In genomic region chrX:43559643-43560042, GRCh38 we compare ENCODE assay signal across 8 cellular contexts.
A peak's percentile ranks its signal among the peaks of the same experiment; 100 is the strongest.
DNase-seq lines count a peak whose midpoint lies in the region; ATAC-seq and TF ChIP-seq lines count a peak whose summit lies in the region.

No MANE protein-coding gene starts in this region.

- H3K27me3 ChIP-seq in Panc1 (ENCODE audit: control insufficient read depth, insufficient read depth, low read length) = no peaks in the 10 kb centered on the region
- H3K27me3 ChIP-seq in smooth muscle cell (ENCODE audit: low read depth) = no peaks in the 10 kb centered on the region

- H4K20me1 ChIP-seq in smooth muscle cell (ENCODE audit: low read depth) = no peaks in the 10 kb centered on the region

- TF ChIP-seq CTCF in Panc1 (IDR thresholded peaks at IDR 0.05) (peak; percentile 61), smooth muscle cell (IDR thresholded peaks at IDR 0.05; ENCODE audit: borderline replicate concordance, insufficient read depth, poor library complexity, severe bottlenecking) (peak; percentile 64)

- H3K4me1 ChIP-seq in Panc1 (ENCODE audit: control insufficient read depth, insufficient read depth, low read length) (no peaks in the 10 kb centered on the region), smooth muscle cell (ENCODE audit: low read depth) (peaks cover 12% of the 10 kb centered on the region)

- intact Hi-C loops in Panc1 (cut with micrococcal nuclease; ENCODE audit: unreplicated experiment) = loop anchor here (1.0 to 10.0 kb wide), 2 partner anchors 191 to 205 kb away; no protein-coding TSS in a partner anchor

- no peak overlapping the region for H3K4me2 ChIP-seq in smooth muscle cell

- 44% methylated on average over 2 of the region's 2 CpGs for WGBS in smooth muscle cell (ENCODE audit: low lambda C conversion rate)

- no peak overlapping the region for H3K9ac ChIP-seq in smooth muscle cell (ENCODE audit: low read depth)

- no peak for ATAC-seq in Panc1

- H3K79me2 ChIP-seq in smooth muscle cell (ENCODE audit: low read depth) = no peaks in the 10 kb centered on the region

- H2AFZ ChIP-seq in smooth muscle cell (ENCODE audit: low read depth) = no peak overlapping the region

- H3K4me3 ChIP-seq in Panc1 (ENCODE audit: low read depth in 2 of 2, low read length in 2 of 2) (no peak overlapping the region), smooth muscle cell (no peak overlapping the region)

- DNase-seq in Ammon's horn (ENCODE audit: low spot score) (peak; percentile 57), HCEC 1CT (peak; percentile 24), Panc1 (ENCODE audit: low read depth, low spot score) (peak; percentile 4), amniotic epithelial cell (ENCODE audit: low read depth) (peak; percentile 40), hepatic stellate cell (ENCODE audit: low spot score) (peak; percentile 6), smooth muscle cell (lab: John Stamatoyannopoulos, UW; ENCODE audit: unreplicated experiment) (no peak), NCI-H187 treated with DMSO at 0.1 percent for 48 hours (lab: John Stamatoyannopoulos, UW) (no peak)
- DNase-seq in NK-92 treated with Interleukin-12 subunit alpha and Interleukin-12 subunit beta, amount 100 ng/mL, for 24 hours (lab: John Stamatoyannopoulos, UW) = no peak

- POLR2A ChIA-PET in Panc1 (lab: Charles Lee) = no interaction called here

- H3K36me3 ChIP-seq in Panc1 (ENCODE audit: control insufficient read depth, insufficient read depth, low read length) (no peaks in the 10 kb centered on the region), smooth muscle cell (ENCODE audit: low read depth) (no peaks in the 10 kb centered on the region)

- BruUV-seq in Panc1 (replicated peaks; lab: Mats Ljungman, UMichigan) = no TSS peak

- in situ Hi-C loops in Panc1 (cut with HindIII; ENCODE audit: low pct_unique_long_range_greater_than_20kb, low sequenced_read_pairs) = no loop called here

- H3K9me3 ChIP-seq in Panc1 (ENCODE audit: control insufficient read depth, insufficient read depth, low read depth, low read length) = no peaks in the 10 kb centered on the region
- H3K9me3 ChIP-seq in smooth muscle cell (replicated peaks; ENCODE audit: low read depth) = no peaks in the 10 kb centered on the region

- CTCF ChIA-PET in Panc1 (lab: Charles Lee) = interaction anchor here (0.7 kb wide), 1 partner anchor 1786 kb away, joined by 9 read pairs; no protein-coding TSS in a partner anchor

- no peaks in the 10 kb centered on the region for H3F3A ChIP-seq in smooth muscle cell (ENCODE audit: low read depth)

- H3K27ac ChIP-seq in Panc1 (ENCODE audit: low read length) (no peak overlapping the region), smooth muscle cell (ENCODE audit: low read depth) (no peak overlapping the region)

Comparison
In these comparisons a context has a peak if more than half of its experiments do, and no peak if none do; other contexts are left out.
1. DNase-seq: peak in Ammon's horn (single experiment), HCEC 1CT (single experiment), Panc1 (single experiment), amniotic epithelial cell (single experiment) and hepatic stellate cell (single experiment); none in smooth muscle cell (single experiment), NCI-H187 treated with DMSO at 0.1 percent for 48 hours (single experiment) and NK-92 treated with Interleukin-12 subunit alpha and Interleukin-12 subunit beta, amount 100 ng/mL, for 24 hours (single experiment).